Comparison of ENCODE assay signal across 13 cellular contexts in genomic region chr1:235307158-235308124, GRCh38. TPM values are rescaled to one million over a fixed set of nuclear protein-coding genes. Genes with fewer than 3 reads are reported as not detected.
DNase-seq lines count a peak whose midpoint lies in the region; ATAC-seq and TF ChIP-seq lines count a peak whose summit lies in the region.
"Had no signal": no experiment of that assay in that cellular context is flagged by ENCODE, and none has a peak within 500 bp of the region (broad histone marks: within the 10 kb centered on the region; RNA-seq: fewer than 3 reads in every experiment).

No MANE protein-coding gene starts in this region.

- POLR2A ChIA-PET in AG04450 (lab: Yijun Ruan, JAX), result no interaction called here
- POLR2A ChIA-PET in CD4-positive, alpha-beta memory T cell (lab: Charles Lee; ENCODE audit: partially characterized antibody), result interaction anchor here (0.9 to 1.7 kb wide), 5 partner anchors 9 to 72 kb away, joined by 3 to 4 read pairs (median 3); partner anchors contain the start of gene ARID4B
- POLR2A ChIA-PET in activated CD8-positive, alpha-beta T cell treated with anti-CD3 and anti-CD28 coated beads, Interleukin-2, amount 10 ng/mL, durations not matched to agents 7 days and 5 days (lab: Charles Lee), result no interaction called here

- H2BK120ac ChIP-seq in mesendoderm (ENCODE audit: low read depth, low read length), result no peak overlapping the region

- no peak overlapping the region for H2AK5ac ChIP-seq in mesendoderm (ENCODE audit: low read length)

- peaks cover 57% of the 10 kb centered on the region for H3K79me2 ChIP-seq in mesendoderm (ENCODE audit: control insufficient read depth, insufficient read depth, low read length)

- H3K4me3 ChIP-seq in AG04450 (ENCODE audit: low read depth, low read length) (no peak overlapping the region), mesendoderm (ENCODE audit: low read length) (no peak overlapping the region)
- H3K4me3 ChIP-seq in CD4-positive, alpha-beta memory T cell (ENCODE audit: low read length in 2 of 2), result no peak overlapping the region
- H3K4me3 ChIP-seq: testis had no signal

- ATAC-seq in activated CD8-positive, alpha-beta T cell treated with anti-CD3 and anti-CD28 coated beads, Interleukin-2, amount 10 ng/mL, durations not matched to agents 7 days and 5 days, result no peak
- ATAC-seq in GM18858 (IDR thresholded peaks at IDR 0.05; ENCODE audit: unreplicated experiment), result no peak

- no peak overlapping the region for H2BK15ac ChIP-seq in mesendoderm (replicated peaks; ENCODE audit: low read depth)

- no peak overlapping the region for H2BK5ac ChIP-seq in mesendoderm (ENCODE audit: low read length)

- WGBS in mesendoderm (ENCODE audit: extremely low coverage, insufficient coverage, low lambda C conversion rate), result no CpG with 5 or more reads among the region's 7 CpGs

- H3K4me1 Mint-ChIP-seq in CD4-positive, alpha-beta memory T cell, result peaks cover 37 to 80% (median 62%) of the 10 kb centered on the region in 4 donors
- peaks cover 51% of the 10 kb centered on the region for H3K4me1 Mint-ChIP-seq in activated CD8-positive, alpha-beta T cell treated with anti-CD3 and anti-CD28 coated beads, Interleukin-2, amount 10 ng/mL, durations not matched to agents 7 days and 5 days (ENCODE audit: low read depth)

- no peak overlapping the region for H3K4ac ChIP-seq in mesendoderm (ENCODE audit: low read depth, low read length)

- peak overlapping the region in 5 of 8 donors; percentile 8 to 65 (median 33) for H3K4me3 Mint-ChIP-seq in CD4-positive, alpha-beta memory T cell
- no peak overlapping the region for H3K4me3 Mint-ChIP-seq in activated CD8-positive, alpha-beta T cell treated with anti-CD3 and anti-CD28 coated beads, Interleukin-2, amount 10 ng/mL, durations not matched to agents 7 days and 5 days
- H3K4me3 Mint-ChIP-seq: activated naive CD8-positive, alpha-beta T cell treated with anti-CD3 and anti-CD28 coated beads, Interleukin-2, amount 10 ng/mL, durations not matched to agents 7 days and 5 days had no signal

- H3K18ac ChIP-seq in mesendoderm (ENCODE audit: low read length), result no peak overlapping the region

- no peak for DNase-seq in AG04450 (ENCODE audit: low read depth, low spot score)
- DNase-seq in CD4-positive, alpha-beta memory T cell, result no peak
- no peak for DNase-seq in activated CD8-positive, alpha-beta T cell treated with anti-CD3 and anti-CD28 coated beads, Interleukin-2, amount 10 ng/mL, durations not matched to agents 7 days and 5 days
- DNase-seq in mesendoderm, result no peak
- no peak for DNase-seq in NCI-H2171 treated with DMSO at 0.1 percent for 48 hours (lab: John Stamatoyannopoulos, UW)
- no peak for DNase-seq in Ammon's horn (ENCODE audit: low spot score)
- DNase-seq in activated CD4-positive, CD25-positive, alpha-beta regulatory T cell (lab: John Stamatoyannopoulos, UW), result no peak
- DNase-seq: activated naive CD8-positive, alpha-beta T cell treated with anti-CD3 and anti-CD28 coated beads, Interleukin-2, amount 10 ng/mL, durations not matched to agents 7 days and 5 days; NCI-H510A; T-helper 2 cell; testis had no signal

- H3K4me2 ChIP-seq in mesendoderm (ENCODE audit: low read length), result no peak overlapping the region

- H4K8ac ChIP-seq in mesendoderm (ENCODE audit: low read depth, low read length), result peak overlapping the region; percentile 76

- peak overlapping the region; percentile 61 to 96 (median 84) for H3K27ac Mint-ChIP-seq in CD4-positive, alpha-beta memory T cell
- peak overlapping the region; percentile 55 for H3K27ac Mint-ChIP-seq in activated CD8-positive, alpha-beta T cell treated with anti-CD3 and anti-CD28 coated beads, Interleukin-2, amount 10 ng/mL, durations not matched to agents 7 days and 5 days
- H3K27ac Mint-ChIP-seq: activated naive CD8-positive, alpha-beta T cell treated with anti-CD3 and anti-CD28 coated beads, Interleukin-2, amount 10 ng/mL, durations not matched to agents 7 days and 5 days; IgD-negative memory B cell had no signal

- intact Hi-C loops in CD4-positive, alpha-beta memory T cell (cut with micrococcal nuclease), result no loop called here

- H3K9me3 Mint-ChIP-seq in CD4-positive, alpha-beta memory T cell, result no peaks in the 10 kb centered on the region
- H3K9me3 Mint-ChIP-seq in activated CD8-positive, alpha-beta T cell treated with anti-CD3 and anti-CD28 coated beads, Interleukin-2, amount 10 ng/mL, durations not matched to agents 7 days and 5 days (ENCODE audit: insufficient read depth), result no peaks in the 10 kb centered on the region
- H3K9me3 Mint-ChIP-seq: activated naive CD8-positive, alpha-beta T cell treated with anti-CD3 and anti-CD28 coated beads, Interleukin-2, amount 10 ng/mL, durations not matched to agents 7 days and 5 days; IgD-negative memory B cell had no signal

- no peak overlapping the region for H3K56ac ChIP-seq in mesendoderm (ENCODE audit: low read length)

- H3K27me3 ChIP-seq in AG04450 (ENCODE audit: control insufficient read depth, insufficient read depth, low read length) (no peaks in the 10 kb centered on the region), mesendoderm (ENCODE audit: insufficient read depth, low read length, poor library complexity) (no peaks in the 10 kb centered on the region)
- H3K27me3 ChIP-seq in CD4-positive, alpha-beta memory T cell (ENCODE audit: insufficient read depth, low read length), result no peaks in the 10 kb centered on the region
- H3K27me3 ChIP-seq: testis had no signal

- H3K79me1 ChIP-seq in mesendoderm (ENCODE audit: low read length), result peaks cover 7% of the 10 kb centered on the region

- TF ChIP-seq CTCF in AG04450 (IDR thresholded peaks at IDR 0.05; ENCODE audit: low read depth, low read length), result no peak

- CTCF ChIA-PET in AG04450 (lab: Charles Lee), result interaction anchor here (1.9 kb wide), 1 partner anchor 108 kb away, joined by 5 read pairs; no protein-coding TSS in a partner anchor
- CTCF ChIA-PET in CD4-positive, alpha-beta memory T cell (lab: Charles Lee; ENCODE audit: partially characterized antibody), result interaction anchor here (0.7 to 1.5 kb wide), 4 partner anchors 49 to 108 kb away, joined by 3 read pairs; no protein-coding TSS in a partner anchor
- CTCF ChIA-PET in activated CD8-positive, alpha-beta T cell treated with anti-CD3 and anti-CD28 coated beads, Interleukin-2, amount 10 ng/mL, durations not matched to agents 7 days and 5 days (lab: Charles Lee), result interaction anchor here (0.9 to 1.1 kb wide), 2 partner anchors 17 to 55 kb away, joined by 3 read pairs; no protein-coding TSS in a partner anchor

- no peak overlapping the region for H3K23ac ChIP-seq in mesendoderm (ENCODE audit: low read length)

- H3K9ac ChIP-seq in mesendoderm (ENCODE audit: low read length), result no peak overlapping the region

- peaks cover 0 to 36% of the 10 kb centered on the region in 2 donors for H3K36me3 Mint-ChIP-seq in CD4-positive, alpha-beta memory T cell
- H3K36me3 Mint-ChIP-seq in activated CD8-positive, alpha-beta T cell treated with anti-CD3 and anti-CD28 coated beads, Interleukin-2, amount 10 ng/mL, durations not matched to agents 7 days and 5 days (ENCODE audit: low read depth), result peaks cover 27% of the 10 kb centered on the region

- no peaks in the 10 kb centered on the region; the same call in 1 of the 2 replicates for H3K9me3 ChIP-seq in AG04450 (ENCODE audit: control insufficient read depth, insufficient read depth, low read length)
- no peaks in the 10 kb centered on the region for H3K9me3 ChIP-seq in CD4-positive, alpha-beta memory T cell (ENCODE audit: control insufficient read depth in 1 of 2, low read length in 2 of 2)
- H3K9me3 ChIP-seq: testis had no signal

- H3K27ac ChIP-seq in AG04450 (ENCODE audit: low read depth, low read length) (peak overlapping the region; percentile 11), mesendoderm (ENCODE audit: low read depth, low read length) (no peak overlapping the region)
- no peak overlapping the region for H3K27ac ChIP-seq in CD4-positive, alpha-beta memory T cell (ENCODE audit: low read depth, low read length)
- H3K27ac ChIP-seq: testis had no signal

- H3K27me3 Mint-ChIP-seq in CD4-positive, alpha-beta memory T cell, result no peaks in the 10 kb centered on the region
- no peaks in the 10 kb centered on the region for H3K27me3 Mint-ChIP-seq in activated CD8-positive, alpha-beta T cell treated with anti-CD3 and anti-CD28 coated beads, Interleukin-2, amount 10 ng/mL, durations not matched to agents 7 days and 5 days (ENCODE audit: low read depth)
- H3K27me3 Mint-ChIP-seq: activated naive CD8-positive, alpha-beta T cell treated with anti-CD3 and anti-CD28 coated beads, Interleukin-2, amount 10 ng/mL, durations not matched to agents 7 days and 5 days; IgD-negative memory B cell had no signal

- H3K4me1 ChIP-seq in CD4-positive, alpha-beta memory T cell (ENCODE audit: insufficient read depth, low read length), result peaks cover 85% of the 10 kb centered on the region
- H3K4me1 ChIP-seq in mesendoderm (ENCODE audit: control insufficient read depth, low read depth, low read length), result no peaks in the 10 kb centered on the region

- no peak overlapping the region for H4K5ac ChIP-seq in mesendoderm (ENCODE audit: low read length)

- no peaks in the 10 kb centered on the region for H3K36me3 ChIP-seq in CD4-positive, alpha-beta memory T cell (ENCODE audit: insufficient read depth, low read length)
- no peaks in the 10 kb centered on the region for H3K36me3 ChIP-seq in mesendoderm (ENCODE audit: control insufficient read depth, insufficient read depth, low read length)

RNA-seq across cellular contexts. Expression of gene ARID4B, which starts 20.5 kb away (rescaled TPM):
- polyA plus RNA-seq in AG04450 (2011; rRNA removed), result 13.3 and 15.6 TPM in 2 replicates
- 23.0 and 34.2 TPM in 2 replicates for polyA minus RNA-seq in AG04450 (2011; rRNA and poly(A)+ RNA removed)
- total RNA-seq in CD4-positive, alpha-beta memory T cell, result 10 to 100 TPM; 95.5 to 99.5 TPM
- polyA plus RNA-seq in CD4-positive, alpha-beta memory T cell, result 10 to 100 TPM; 34.8 to 86.1 TPM
- 10 to 100 TPM; 43.3 to 45.7 TPM for total RNA-seq in activated CD8-positive, alpha-beta T cell treated with anti-CD3 and anti-CD28 coated beads, Interleukin-2, amount 10 ng/mL, durations not matched to agents 7 days and 5 days
- 14.8 TPM for polyA plus RNA-seq in mesendoderm (2013, experiment 1 of 2)
- 15.0 TPM for polyA plus RNA-seq in mesendoderm (2013, experiment 2 of 2)

RNA-seq across cellular contexts. Expression of gene GGPS1, which starts 20.9 kb away (rescaled TPM):
- polyA plus RNA-seq in AG04450 (2011; rRNA removed), result 37.4 and 45.2 TPM in 2 replicates
- polyA minus RNA-seq in AG04450 (2011; rRNA and poly(A)+ RNA removed), result 20.8 and 23.8 TPM in 2 replicates
- 10 to 100 TPM; 50.3 to 52.5 TPM for total RNA-seq in CD4-positive, alpha-beta memory T cell
- 10 to 100 TPM; 77.9 to 79.5 TPM for polyA plus RNA-seq in CD4-positive, alpha-beta memory T cell
- 10 to 100 TPM; 24.5 to 25.9 TPM for total RNA-seq in activated CD8-positive, alpha-beta T cell treated with anti-CD3 and anti-CD28 coated beads, Interleukin-2, amount 10 ng/mL, durations not matched to agents 7 days and 5 days
- 28.7 TPM for polyA plus RNA-seq in mesendoderm (2013, experiment 1 of 2)
- polyA plus RNA-seq in mesendoderm (2013, experiment 2 of 2), result 27.1 TPM

RNA-seq across cellular contexts. Expression of gene TBCE, which starts 59.8 kb away (rescaled TPM):
- 29.9 and 36.5 TPM in 2 replicates for polyA plus RNA-seq in AG04450 (2011; rRNA removed)
- polyA minus RNA-seq in AG04450 (2011; rRNA and poly(A)+ RNA removed), result 15.1 and 17.7 TPM in 2 replicates
- total RNA-seq in CD4-positive, alpha-beta memory T cell, result 10 to 100 TPM; 17.0 to 17.5 TPM
- polyA plus RNA-seq in CD4-positive, alpha-beta memory T cell, result 10 to 100 TPM; 18.6 to 19.1 TPM
- 10 to 100 TPM; 28.1 to 31.9 TPM for total RNA-seq in activated CD8-positive, alpha-beta T cell treated with anti-CD3 and anti-CD28 coated beads, Interleukin-2, amount 10 ng/mL, durations not matched to agents 7 days and 5 days
- 46.4 TPM for polyA plus RNA-seq in mesendoderm (2013, experiment 1 of 2)
- polyA plus RNA-seq in mesendoderm (2013, experiment 2 of 2), result 47.4 TPM
